20 cellular contexts compared by ENCODE assay signal in the genomic region with DNA sequence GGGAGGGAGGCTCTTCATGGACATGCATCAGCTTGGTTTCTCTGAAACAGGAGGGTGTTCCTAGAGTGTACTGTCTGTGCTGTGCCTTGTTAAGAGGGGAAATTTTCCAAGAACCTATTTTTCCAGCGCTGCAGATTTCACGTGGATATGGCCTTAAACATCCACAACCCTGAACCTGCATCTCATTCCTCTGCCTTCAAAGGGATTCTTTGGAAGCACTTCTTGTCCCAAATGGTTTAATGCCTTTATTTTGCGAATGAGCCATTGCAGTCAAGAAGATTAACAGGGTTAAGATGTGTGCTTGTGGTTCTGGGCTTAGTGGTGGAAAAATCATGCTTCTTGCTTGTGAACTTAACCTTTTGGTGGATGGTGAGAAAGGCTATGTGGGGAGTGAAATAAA.
"Had no signal": no experiment of that assay in that cellular context is flagged by ENCODE, and none has a peak within 500 bp of the region (broad histone marks: within the 10 kb centered on the region; RNA-seq: fewer than 3 reads in every experiment).

No MANE protein-coding gene starts in this region.

- H3K27ac Mint-ChIP-seq: memory B cell, mesothelial cell of epicardium, nephron progenitor cell had no signal

- H3K9me3 ChIP-seq: gastrocnemius medialis, left ventricle myocardium inferior, lower lobe of right lung, neutrophil, right atrium auricular region, suprapubic skin, thyroid gland, upper lobe of left lung, vagina had no signal

- H3K27me3 Mint-ChIP-seq: memory B cell had no signal

- H3K4me3 Mint-ChIP-seq: memory B cell, mesothelial cell of epicardium, nephron progenitor cell had no signal

- H3K27ac ChIP-seq: gastrocnemius medialis, left ventricle myocardium inferior, lower lobe of right lung, neutrophil, right atrium auricular region, suprapubic skin, thyroid gland, upper lobe of left lung, vagina had no signal

- H3K36me3 ChIP-seq: gastrocnemius medialis, left ventricle myocardium inferior, lower lobe of right lung, neutrophil, right atrium auricular region, suprapubic skin, thyroid gland, upper lobe of left lung, vagina had no signal

- H3K27me3 ChIP-seq: gastrocnemius medialis, neutrophil, right atrium auricular region, suprapubic skin, thyroid gland, upper lobe of left lung, vagina had no signal

- H3K4me3 ChIP-seq: gastrocnemius medialis, left ventricle myocardium inferior, lower lobe of right lung, right atrium auricular region, suprapubic skin, thyroid gland, upper lobe of left lung, vagina had no signal

- DNase-seq: effector memory CD4-positive, alpha-beta T cell; gastrocnemius medialis; glutamatergic neuron; kidney; left cardiac atrium; left ventricle myocardium inferior; lower lobe of right lung; nephron progenitor cell; small intestine; stimulated activated CD4-positive, alpha-beta T cell treated with anti-CD3 and anti-CD28 coated beads, Interleukin-12 subunit alpha, Interleukin-12 subunit beta, amount 100 ng/mL, for 4 hours; stimulated activated naive CD8-positive, alpha-beta T cell treated with anti-CD3 and anti-CD28 coated beads, Interleukin-15, Interleukin-2, amounts not matched to agents 100 U/mL and 50 U/mL, for 24 hours; thyroid gland; upper lobe of left lung had no signal

- H3K36me3 Mint-ChIP-seq: mesothelial cell of epicardium had no signal

- ATAC-seq: esophagus mucosa; gastrocnemius medialis; left cardiac atrium; lower lobe of right lung; stimulated activated naive CD8-positive, alpha-beta T cell treated with anti-CD3 and anti-CD28 coated beads, Interleukin-15, Interleukin-2, amounts not matched to agents 100 U/mL and 50 U/mL, for 24 hours had no signal

- H3K9me3 Mint-ChIP-seq: memory B cell, nephron progenitor cell had no signal
